ENCODE assay signal across 13 cellular contexts in the genomic region with DNA sequence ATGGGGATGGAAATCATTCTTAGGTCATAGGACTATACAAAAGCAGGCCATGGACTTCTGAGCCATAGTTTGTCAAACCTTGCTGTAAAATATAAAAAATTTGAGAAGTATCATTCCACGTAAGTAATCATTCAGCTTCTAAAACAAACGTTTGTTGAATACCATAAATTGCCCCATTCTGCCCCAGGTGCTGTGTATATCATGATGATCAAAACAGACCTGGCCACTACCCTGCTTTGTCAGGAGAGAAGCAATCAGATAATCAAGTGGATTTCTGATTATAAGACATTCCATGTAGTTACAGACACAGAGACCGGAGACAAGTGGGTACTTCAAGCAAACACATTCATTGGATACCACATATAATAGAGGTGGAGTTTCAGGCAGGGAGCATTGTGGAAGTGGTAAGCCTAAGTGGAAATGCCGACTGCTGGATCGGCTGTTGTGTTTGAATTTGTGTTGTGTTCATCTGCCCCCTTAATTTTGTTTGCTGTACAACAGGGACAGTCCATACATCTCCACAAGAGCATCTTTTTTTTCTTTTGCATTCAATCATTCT.
DNase-seq lines count a peak whose midpoint lies in the region; TF ChIP-seq lines count a peak whose summit lies in the region.
"Had no signal": no experiment of that assay in that cellular context is flagged by ENCODE, and none has a peak within 500 bp of the region (broad histone marks: within the 10 kb centered on the region; RNA-seq: fewer than 3 reads in every experiment).

No MANE protein-coding gene starts in this region.

- H3K9me3 ChIP-seq in cardiac muscle cell (ENCODE audit: low read depth), result no peaks in the 10 kb centered on the region
- H3K9me3 ChIP-seq in thyroid gland, result no peaks in the 10 kb centered on the region
- no peaks in the 10 kb centered on the region for H3K9me3 ChIP-seq in hepatocyte (ENCODE audit: low read depth)

- H3K4me3 ChIP-seq in cardiac muscle cell (no peak overlapping the region), thyroid gland (replicated peaks in 1 of 3) (no peak overlapping the region), hepatocyte (no peak overlapping the region)
- H3K4me3 ChIP-seq: SK-N-MC had no signal

- H3K36me3 ChIP-seq in cardiac muscle cell, result peaks cover 11% of the 10 kb centered on the region
- H3K36me3 ChIP-seq in thyroid gland, result peaks cover 13 to 15% of the 10 kb centered on the region in 2 donors
- no peaks in the 10 kb centered on the region for H3K36me3 ChIP-seq in hepatocyte (replicated peaks; ENCODE audit: insufficient read depth, low read depth)

- intact Hi-C loops in cardiac septum (cut with DNase I), result loop anchor here (10.0 kb wide), 1 partner anchor 63 kb away; the partner anchor contains the start of gene TGFBR2
- intact Hi-C loops in thyroid gland (cut with DNase I), result no loop called here

- H3K4me1 ChIP-seq in cardiac muscle cell (ENCODE audit: low read depth) (peaks cover 25% of the 10 kb centered on the region), thyroid gland (peaks cover 13 to 28% of the 10 kb centered on the region in 2 donors), hepatocyte (ENCODE audit: insufficient read depth) (no peaks in the 10 kb centered on the region)

- H3K27ac ChIP-seq in cardiac muscle cell (peak overlapping the region; percentile 80), thyroid gland (no peak overlapping the region), hepatocyte (no peak overlapping the region)
- H3K27ac ChIP-seq: SK-N-MC had no signal

- H3K27me3 ChIP-seq in cardiac muscle cell, result no peaks in the 10 kb centered on the region
- H3K27me3 ChIP-seq in thyroid gland, result no peaks in the 10 kb centered on the region
- H3K27me3 ChIP-seq in hepatocyte, result no peaks in the 10 kb centered on the region

- H3K4me2 ChIP-seq in hepatocyte, result no peak overlapping the region

- no peaks in the 10 kb centered on the region for H3K79me2 ChIP-seq in hepatocyte

- H3K27me3 Mint-ChIP-seq in immature natural killer cell (ENCODE audit: low read depth in 3 of 3), result peaks cover 0 to 3% (median 2%) of the 10 kb centered on the region in 3 donors

- WGBS in thyroid gland, 2 donors, result 39 to 41% methylated on average over 5 of the region's 5 CpGs
- 63% methylated on average over 5 of the region's 5 CpGs for WGBS in hepatocyte (ENCODE audit: low lambda C conversion rate, missing lambda C conversion rate)

- DNase-seq in cardiac muscle cell (ENCODE audit: low read depth in 1 of 2, low spot score in 1 of 2) (peak in 1 of 2 donors; percentile 76), cardiac septum (ENCODE audit: low spot score) (no peak), SW480 (ENCODE audit: low spot score) (peak; percentile 16), immature natural killer cell (no peak), thyroid gland (peak; percentile 22 to 23), DMS79 (lab: John Stamatoyannopoulos, UW) (no peak), OCI-M2 (lab: John Stamatoyannopoulos, UW; ENCODE audit: unreplicated experiment) (no peak), hepatocyte (ENCODE audit: low spot score) (no peak)
- DNase-seq: Calu3; effector CD4-positive, alpha-beta T cell; NCI-H1048; NCI-H82 had no signal

- no peaks in the 10 kb centered on the region for H3K9me3 Mint-ChIP-seq in immature natural killer cell

- TF ChIP-seq POLR2A in thyroid gland (IDR thresholded peaks at IDR 0.05), result no peak

- no peak overlapping the region for H3K4me3 Mint-ChIP-seq in immature natural killer cell

- TF ChIP-seq CTCF in cardiac muscle cell (IDR thresholded peaks at IDR 0.05; ENCODE audit: low read depth, low read length) (no peak), thyroid gland (IDR thresholded peaks at IDR 0.05) (no peak), hepatocyte (IDR thresholded peaks at IDR 0.05; ENCODE audit: poor library complexity) (no peak)

- peaks cover 12 to 46% (median 26%) of the 10 kb centered on the region in 3 donors for H3K36me3 Mint-ChIP-seq in immature natural killer cell

- peak overlapping the region; percentile 26 to 85 (median 72) for H3K27ac Mint-ChIP-seq in immature natural killer cell

- H4K20me1 ChIP-seq in hepatocyte (ENCODE audit: insufficient read depth, poor library complexity, severe bottlenecking), result no peaks in the 10 kb centered on the region

- no peaks in the 10 kb centered on the region for H3K9me2 ChIP-seq in hepatocyte (replicated peaks; ENCODE audit: insufficient read depth)

- peaks cover 68 to 97% of the 10 kb centered on the region in 2 donors for H3K4me1 Mint-ChIP-seq in immature natural killer cell

- no peak overlapping the region for H2AFZ ChIP-seq in hepatocyte

Comparison
In these comparisons a context has a peak if more than half of its experiments do, and no peak if none do; other contexts are left out.
1. DNase-seq: peak in SW480 (single experiment) and thyroid gland (2 of 2); none in cardiac septum (single experiment), immature natural killer cell (0 of 3), DMS79 (single experiment), OCI-M2 (single experiment) and hepatocyte (single experiment).